20 cellular contexts compared by ENCODE assay signal in genomic region chr3:179067839-179068238, GRCh38. TPM values are rescaled to one million over a fixed set of nuclear protein-coding genes. Genes with fewer than 3 reads are reported as not detected.
A peak's percentile ranks its signal among the peaks of the same experiment; 100 is the strongest.
DNase-seq lines count a peak whose midpoint lies in the region; FAIRE-seq and TF ChIP-seq lines count a peak whose summit lies in the region.
"Had no signal": no experiment of that assay in that cellular context is flagged by ENCODE, and none has a peak within 500 bp of the region (broad histone marks: within the 10 kb centered on the region; RNA-seq: fewer than 3 reads in every experiment).

No MANE protein-coding gene starts in this region.

- no peak for TF ChIP-seq CTCF in OCI-LY1 (IDR thresholded peaks at IDR 0.05; ENCODE audit: low read length)

- H3K9ac ChIP-seq in BLaER1 treated with 17β-estradiol and CSF1 and Interleukin-3, amounts not matched to agents 10 nM and 100 nM = no peak overlapping the region
- no peak overlapping the region; the same call in 1 of the 2 replicates for H3K9ac ChIP-seq in OCI-LY1 (ENCODE audit: low read length)

- no peaks in the 10 kb centered on the region for H3K9me3 ChIP-seq in BLaER1 treated with 17β-estradiol and CSF1 and Interleukin-3, amounts not matched to agents 10 nM and 100 nM (replicated peaks in 1 of 11)
- H3K9me3 ChIP-seq in OCI-LY1 (ENCODE audit: low read length) (no peaks in the 10 kb centered on the region), small intestine (ENCODE audit: control insufficient read depth, low read depth) (no peaks in the 10 kb centered on the region)

- H3K4me3 ChIP-seq in BLaER1 treated with 17β-estradiol and CSF1 and Interleukin-3, amounts not matched to agents 10 nM and 100 nM = no peak overlapping the region
- H3K4me3 ChIP-seq in OCI-LY1 (ENCODE audit: low read depth, low read length, poor library complexity, severe bottlenecking) (no peak overlapping the region), small intestine (ENCODE audit: low read depth in 1 of 2, low read length in 2 of 2) (no peak overlapping the region)
- H3K4me3 ChIP-seq: hepatocyte had no signal

- no peak for FAIRE-seq in small intestine (lab: Jason Lieb, UNC)
- FAIRE-seq: urothelium cell line had no signal

- H3K27me3 ChIP-seq in BLaER1 treated with 17β-estradiol and CSF1 and Interleukin-3, amounts not matched to agents 10 nM and 100 nM = no peaks in the 10 kb centered on the region
- H3K27me3 ChIP-seq in OCI-LY1 (ENCODE audit: insufficient read depth, low read length) (no peaks in the 10 kb centered on the region), small intestine (ENCODE audit: control insufficient read depth in 2 of 2, insufficient read depth in 2 of 2, low read length in 2 of 2) (no peaks in the 10 kb centered on the region)
- H3K27me3 ChIP-seq: hepatocyte had no signal

- no peaks in the 10 kb centered on the region for H3K9me2 ChIP-seq in OCI-LY1 (ENCODE audit: low read depth, low read length)

- peaks cover 0 to 61% (median 26%) of the 10 kb centered on the region in 11 experiments; a peak in 14 of 22 replicates for H4K20me1 ChIP-seq in BLaER1 treated with 17β-estradiol and CSF1 and Interleukin-3, amounts not matched to agents 10 nM and 100 nM
- H4K20me1 ChIP-seq in OCI-LY1 (ENCODE audit: insufficient read depth, low read length) = no peaks in the 10 kb centered on the region

- DNase-seq in COLO668 (lab: John Stamatoyannopoulos, UW; ENCODE audit: unreplicated experiment) = peak; percentile 9
- DNase-seq in dermis microvascular lymphatic vessel endothelial cell (ENCODE audit: low read depth in 2 of 2) = peak; percentile 50 to 56
- no peak for DNase-seq in cerebellar nuclear complex (lab: John Stamatoyannopoulos, UW)
- no peak for DNase-seq in dedifferentiated amniotic fluid mesenchymal stem cell (ENCODE audit: extremely low spot score)
- no peak for DNase-seq in SW 1271 (lab: John Stamatoyannopoulos, UW)
- no peak for DNase-seq in small intestine
- DNase-seq: activated CD8-positive, alpha-beta memory T cell treated with anti-CD3 and anti-CD28 coated beads for 24 hours; activated naive CD4-positive, alpha-beta T cell treated with anti-CD3 and anti-CD28 coated beads, Interleukin-2, amount 50 U/mL, for 16 hours; activated T-cell treated with anti-CD3 and anti-CD28 coated beads, Interleukin-2, amount 50 U/mL, for 48 hours; EL; foreskin melanocyte; H7; left ventricle myocardium superior; stimulated activated CD4-positive, alpha-beta T cell treated with anti-CD3 and anti-CD28 coated beads, Interleukin-12 subunit alpha, Interleukin-12 subunit beta, amount 100 ng/mL, for 4 hours; stimulated activated CD8-positive, alpha-beta memory T cell treated with anti-CD3 and anti-CD28 coated beads, Interleukin-4, amount 100 ng/mL, for 48 hours had no signal

- WGBS in small intestine, 3 donors = 29 to 54% (median 41%) methylated on average over 4 of the region's 4 CpGs

- no peak overlapping the region for H3K27ac ChIP-seq in BLaER1 treated with 17β-estradiol and CSF1 and Interleukin-3, amounts not matched to agents 10 nM and 100 nM
- peak overlapping the region; percentile 4 for H3K27ac ChIP-seq in OCI-LY1 (ENCODE audit: low read depth, low read length, poor library complexity, severe bottlenecking)
- H3K27ac ChIP-seq in small intestine (ENCODE audit: low read depth in 1 of 2, low read length in 1 of 2) = no peak overlapping the region
- H3K27ac ChIP-seq: hepatocyte, RWPE1 had no signal

- no peaks in the 10 kb centered on the region for H3F3A ChIP-seq in OCI-LY1 (ENCODE audit: insufficient read depth, low read length)

- H3K4me1 ChIP-seq in BLaER1 treated with 17β-estradiol and CSF1 and Interleukin-3, amounts not matched to agents 10 nM and 100 nM = peaks cover 26 to 51% (median 40%) of the 10 kb centered on the region in 10 experiments
- H3K4me1 ChIP-seq in OCI-LY1 (ENCODE audit: insufficient read depth, low read length, severe bottlenecking) = peaks cover 57% of the 10 kb centered on the region
- no peaks in the 10 kb centered on the region for H3K4me1 ChIP-seq in small intestine (ENCODE audit: control insufficient read depth in 2 of 2, insufficient read depth in 1 of 2, low read depth in 1 of 2, low read length in 1 of 2)

- H3K79me2 ChIP-seq in OCI-LY1 (ENCODE audit: insufficient read depth, low read length) = peaks cover 63% of the 10 kb centered on the region

- peak overlapping the region in 7 of 11 experiments; percentile 4 to 97 (median 79); a peak in 10 of 22 replicates for H3K4me2 ChIP-seq in BLaER1 treated with 17β-estradiol and CSF1 and Interleukin-3, amounts not matched to agents 10 nM and 100 nM
- peak overlapping the region; percentile 13; the same call in 1 of the 2 replicates for H3K4me2 ChIP-seq in OCI-LY1 (ENCODE audit: low read length)
- H3K4me2 ChIP-seq: hepatocyte had no signal

- peaks cover 48 to 55% (median 52%) of the 10 kb centered on the region in 11 experiments for H3K36me3 ChIP-seq in BLaER1 treated with 17β-estradiol and CSF1 and Interleukin-3, amounts not matched to agents 10 nM and 100 nM
- peaks cover 50% of the 10 kb centered on the region for H3K36me3 ChIP-seq in OCI-LY1 (ENCODE audit: insufficient read depth, low read length)
- peaks cover 0 to 4% of the 10 kb centered on the region in 2 donors for H3K36me3 ChIP-seq in small intestine (ENCODE audit: control insufficient read depth in 2 of 2, insufficient read depth in 2 of 2, low read length in 2 of 2)

- no peak overlapping the region for H2AFZ ChIP-seq in OCI-LY1 (ENCODE audit: low read length)
- H2AFZ ChIP-seq: hepatocyte had no signal

RNA-seq across cellular contexts. Expression of gene ZMAT3, which starts 3.8 kb away (rescaled TPM):
- 17.1 and 27.1 TPM in 2 replicates for total RNA-seq in dermis microvascular lymphatic vessel endothelial cell
- 1 to 10 TPM; 1.6 to 2.2 (median 1.8) TPM for polyA plus RNA-seq in small intestine

Comparison
In these comparisons a context has a peak if more than half of its experiments do, and no peak if none do; other contexts are left out.
1. DNase-seq: peak in COLO668 (single experiment) and dermis microvascular lymphatic vessel endothelial cell (2 of 2); none in cerebellar nuclear complex (0 of 2), dedifferentiated amniotic fluid mesenchymal stem cell (single experiment), SW 1271 (0 of 2) and small intestine (single experiment).